Comparison of ENCODE assay signal across 1 cellular context in the genomic region with DNA sequence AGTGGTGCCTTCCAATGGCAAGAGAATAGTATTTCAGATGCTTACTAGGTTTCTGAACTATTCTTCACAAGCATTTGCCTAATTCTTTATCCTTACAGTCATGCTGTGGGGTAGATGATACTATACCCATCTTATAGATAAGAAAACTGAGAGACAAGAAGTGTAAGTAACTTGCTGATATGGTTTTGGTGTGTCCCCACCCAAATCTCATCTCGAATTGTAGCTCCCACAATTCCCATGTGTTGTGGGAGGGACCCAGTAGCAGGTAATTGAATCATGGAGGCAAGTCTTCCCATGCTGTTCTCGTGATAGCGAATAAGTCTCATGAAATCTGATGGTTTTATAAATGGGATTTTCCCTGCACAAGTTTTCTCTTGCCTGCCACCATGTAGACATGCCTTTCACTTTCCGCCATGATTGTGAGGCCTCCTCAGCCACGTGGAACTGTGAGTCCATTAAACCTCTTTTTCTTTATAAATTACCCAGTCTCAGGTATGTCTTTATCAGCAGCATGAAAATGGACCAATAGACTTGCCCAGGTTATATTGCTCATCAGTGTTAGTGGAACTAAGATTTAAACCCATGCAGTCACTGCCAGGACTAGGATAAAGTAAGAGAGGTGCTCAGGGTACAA.
A peak's percentile ranks its signal among the peaks of the same experiment; 100 is the strongest.
TF ChIP-seq lines count a peak whose summit lies in the region.

No MANE protein-coding gene starts in this region.

TF ChIP-seq in K562, 482 proteins besides CTCF, POLR2A, EP300 and RAD21 (continued from another document and continues in another):
- TF ChIP-seq, protein P1, sequence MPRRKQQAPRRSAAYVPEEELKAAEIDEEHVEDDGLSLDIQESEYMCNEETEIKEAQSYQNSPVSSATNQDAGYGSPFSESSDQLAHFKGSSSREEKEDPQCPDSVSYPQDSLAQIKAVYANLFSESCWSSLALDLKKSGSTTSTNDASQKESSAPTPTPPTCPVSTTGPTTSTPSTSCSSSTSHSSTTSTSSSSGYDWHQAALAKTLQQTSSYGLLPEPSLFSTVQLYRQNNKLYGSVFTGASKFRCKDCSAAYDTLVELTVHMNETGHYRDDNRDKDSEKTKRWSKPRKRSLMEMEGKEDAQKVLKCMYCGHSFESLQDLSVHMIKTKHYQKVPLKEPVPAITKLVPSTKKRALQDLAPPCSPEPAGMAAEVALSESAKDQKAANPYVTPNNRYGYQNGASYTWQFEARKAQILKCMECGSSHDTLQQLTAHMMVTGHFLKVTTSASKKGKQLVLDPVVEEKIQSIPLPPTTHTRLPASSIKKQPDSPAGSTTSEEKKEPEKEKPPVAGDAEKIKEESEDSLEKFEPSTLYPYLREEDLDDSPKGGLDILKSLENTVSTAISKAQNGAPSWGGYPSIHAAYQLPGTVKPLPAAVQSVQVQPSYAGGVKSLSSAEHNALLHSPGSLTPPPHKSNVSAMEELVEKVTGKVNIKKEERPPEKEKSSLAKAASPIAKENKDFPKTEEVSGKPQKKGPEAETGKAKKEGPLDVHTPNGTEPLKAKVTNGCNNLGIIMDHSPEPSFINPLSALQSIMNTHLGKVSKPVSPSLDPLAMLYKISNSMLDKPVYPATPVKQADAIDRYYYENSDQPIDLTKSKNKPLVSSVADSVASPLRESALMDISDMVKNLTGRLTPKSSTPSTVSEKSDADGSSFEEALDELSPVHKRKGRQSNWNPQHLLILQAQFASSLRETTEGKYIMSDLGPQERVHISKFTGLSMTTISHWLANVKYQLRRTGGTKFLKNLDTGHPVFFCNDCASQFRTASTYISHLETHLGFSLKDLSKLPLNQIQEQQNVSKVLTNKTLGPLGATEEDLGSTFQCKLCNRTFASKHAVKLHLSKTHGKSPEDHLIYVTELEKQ (CRISPR knock-in tag; IDR thresholded peaks at IDR 0.05), result 0 out of 2 replicates have a peak, but pooled peaks have one; percentile 27
- TF ChIP-seq GMEB1 (CRISPR knock-in tag; IDR thresholded peaks at IDR 0.05) (0 out of 2 replicates have a peak, but pooled peaks have one; percentile 9), MYC (IDR thresholded peaks at IDR 0.05; ENCODE audit: low read depth, low read length) (no peak), MYC (CRISPR knock-in tag; IDR thresholded peaks at IDR 0.05; ENCODE audit: borderline replicate concordance, low read depth) (peak; percentile 89), SMAD3 (CRISPR knock-in tag; conservative IDR thresholded peaks at IDR 0.05) (no peak; the same call in 1 of the 2 replicates), ZNF668 (CRISPR knock-in tag; IDR thresholded peaks at IDR 0.05) (peak; percentile 65), PHB (CRISPR knock-in tag; IDR thresholded peaks at IDR 0.05) (no peak), RFX1 (IDR thresholded peaks at IDR 0.05) (no peak; the same call in 1 of the 2 replicates), TCF7L2 (IDR thresholded peaks at IDR 0.05; ENCODE audit: low read depth, low read length) (no peak), GTF3C2 (IDR thresholded peaks at IDR 0.05; ENCODE audit: borderline replicate concordance, extremely low read depth, insufficient read length) (no peak), ZNF696 (CRISPR knock-in tag; conservative IDR thresholded peaks at IDR 0.05) (no peak), NUFIP1 (IDR thresholded peaks at IDR 0.05; ENCODE audit: partially characterized antibody) (no peak), SMAD1 (IDR thresholded peaks at IDR 0.05; ENCODE audit: low read depth, low read length, partially characterized antibody) (no peak), MCM2 (IDR thresholded peaks at IDR 0.05; ENCODE audit: low read depth) (no peak), MCM7 (IDR thresholded peaks at IDR 0.05) (no peak), NFIC (IDR thresholded peaks at IDR 0.05) (0 out of 2 replicates have a peak, but pooled peaks have one; percentile 3), XRCC5 (IDR thresholded peaks at IDR 0.05; ENCODE audit: low read depth, low read length) (no peak), ZNF589 (CRISPR knock-in tag; IDR thresholded peaks at IDR 0.05; ENCODE audit: low read depth) (no peak), RBM34 (IDR thresholded peaks at IDR 0.05; ENCODE audit: borderline replicate concordance, insufficient read depth, low read length) (no peak), NR1H2 (CRISPR knock-in tag; IDR thresholded peaks at IDR 0.05) (no peak), CREM (IDR thresholded peaks at IDR 0.05; ENCODE audit: low read depth) (no peak), PHF8 (IDR thresholded peaks at IDR 0.05; ENCODE audit: borderline replicate concordance, low read length) (no peak; the same call in 1 of the 2 replicates), RBFOX2 (IDR thresholded peaks at IDR 0.05; ENCODE audit: low read depth, low read length) (0 out of 2 replicates have a peak, but pooled peaks have one; percentile 16), ZNF324 (CRISPR knock-in tag; IDR thresholded peaks at IDR 0.05) (0 out of 2 replicates have a peak, but pooled peaks have one; percentile 27), ZNF41 (CRISPR knock-in tag; conservative IDR thresholded peaks at IDR 0.05) (peak; percentile 58; the same call in 1 of the 2 replicates), MYNN (IDR thresholded peaks at IDR 0.05) (no peak), MYNN (CRISPR knock-in tag; IDR thresholded peaks at IDR 0.05) (no peak), PHF20 (IDR thresholded peaks at IDR 0.05; ENCODE audit: partially characterized antibody) (no peak), ZNF561 (CRISPR knock-in tag; conservative IDR thresholded peaks at IDR 0.05) (no peak), E2F4 (CRISPR knock-in tag; IDR thresholded peaks at IDR 0.05; ENCODE audit: low read depth) (no peak), IRF9 (tag; IDR thresholded peaks at IDR 0.05) (no peak), CBX3 (IDR thresholded peaks at IDR 0.05; ENCODE audit: borderline replicate concordance in 1 of 2, low read length in 2 of 2) (no peak; a peak in 1 of 3 replicates), PTRF (tag; IDR thresholded peaks at IDR 0.05) (peak; percentile 65; the same call in 1 of the 2 replicates), BDP1 (IDR thresholded peaks at IDR 0.05; ENCODE audit: insufficient read depth, insufficient read length) (no peak), MCM5 (IDR thresholded peaks at IDR 0.05; ENCODE audit: low read depth) (no peak), ZBTB7A (IDR thresholded peaks at IDR 0.05; ENCODE audit: borderline replicate concordance, control insufficient read depth, low read depth, low read length) (no peak), CC2D1A (IDR thresholded peaks at IDR 0.05) (peak; percentile 71; the same call in 1 of the 2 replicates), CCNT2 (IDR thresholded peaks at IDR 0.05; ENCODE audit: borderline replicate concordance, extremely low read depth, insufficient read length, low read depth, low read length) (no peak)
- TF ChIP-seq, protein P2, sequence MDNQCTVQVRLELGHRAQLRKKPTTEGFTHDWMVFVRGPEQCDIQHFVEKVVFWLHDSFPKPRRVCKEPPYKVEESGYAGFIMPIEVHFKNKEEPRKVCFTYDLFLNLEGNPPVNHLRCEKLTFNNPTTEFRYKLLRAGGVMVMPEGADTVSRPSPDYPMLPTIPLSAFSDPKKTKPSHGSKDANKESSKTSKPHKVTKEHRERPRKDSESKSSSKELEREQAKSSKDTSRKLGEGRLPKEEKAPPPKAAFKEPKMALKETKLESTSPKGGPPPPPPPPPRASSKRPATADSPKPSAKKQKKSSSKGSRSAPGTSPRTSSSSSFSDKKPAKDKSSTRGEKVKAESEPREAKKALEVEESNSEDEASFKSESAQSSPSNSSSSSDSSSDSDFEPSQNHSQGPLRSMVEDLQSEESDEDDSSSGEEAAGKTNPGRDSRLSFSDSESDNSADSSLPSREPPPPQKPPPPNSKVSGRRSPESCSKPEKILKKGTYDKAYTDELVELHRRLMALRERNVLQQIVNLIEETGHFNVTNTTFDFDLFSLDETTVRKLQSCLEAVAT (IDR thresholded peaks at IDR 0.05), result no peak
- TF ChIP-seq, protein P3, sequence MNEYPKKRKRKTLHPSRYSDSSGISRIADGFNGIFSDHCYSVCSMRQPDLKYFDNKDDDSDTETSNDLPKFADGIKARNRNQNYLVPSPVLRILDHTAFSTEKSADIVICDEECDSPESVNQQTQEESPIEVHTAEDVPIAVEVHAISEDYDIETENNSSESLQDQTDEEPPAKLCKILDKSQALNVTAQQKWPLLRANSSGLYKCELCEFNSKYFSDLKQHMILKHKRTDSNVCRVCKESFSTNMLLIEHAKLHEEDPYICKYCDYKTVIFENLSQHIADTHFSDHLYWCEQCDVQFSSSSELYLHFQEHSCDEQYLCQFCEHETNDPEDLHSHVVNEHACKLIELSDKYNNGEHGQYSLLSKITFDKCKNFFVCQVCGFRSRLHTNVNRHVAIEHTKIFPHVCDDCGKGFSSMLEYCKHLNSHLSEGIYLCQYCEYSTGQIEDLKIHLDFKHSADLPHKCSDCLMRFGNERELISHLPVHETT (CRISPR knock-in tag; conservative IDR thresholded peaks at IDR 0.05 in 1 of 2, IDR thresholded peaks at IDR 0.05 in 1 of 2), result no peak
- TF ChIP-seq, protein P4, sequence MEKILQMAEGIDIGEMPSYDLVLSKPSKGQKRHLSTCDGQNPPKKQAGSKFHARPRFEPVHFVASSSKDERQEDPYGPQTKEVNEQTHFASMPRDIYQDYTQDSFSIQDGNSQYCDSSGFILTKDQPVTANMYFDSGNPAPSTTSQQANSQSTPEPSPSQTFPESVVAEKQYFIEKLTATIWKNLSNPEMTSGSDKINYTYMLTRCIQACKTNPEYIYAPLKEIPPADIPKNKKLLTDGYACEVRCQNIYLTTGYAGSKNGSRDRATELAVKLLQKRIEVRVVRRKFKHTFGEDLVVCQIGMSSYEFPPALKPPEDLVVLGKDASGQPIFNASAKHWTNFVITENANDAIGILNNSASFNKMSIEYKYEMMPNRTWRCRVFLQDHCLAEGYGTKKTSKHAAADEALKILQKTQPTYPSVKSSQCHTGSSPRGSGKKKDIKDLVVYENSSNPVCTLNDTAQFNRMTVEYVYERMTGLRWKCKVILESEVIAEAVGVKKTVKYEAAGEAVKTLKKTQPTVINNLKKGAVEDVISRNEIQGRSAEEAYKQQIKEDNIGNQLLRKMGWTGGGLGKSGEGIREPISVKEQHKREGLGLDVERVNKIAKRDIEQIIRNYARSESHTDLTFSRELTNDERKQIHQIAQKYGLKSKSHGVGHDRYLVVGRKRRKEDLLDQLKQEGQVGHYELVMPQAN (IDR thresholded peaks at IDR 0.05; ENCODE audit: borderline replicate concordance), result no peak
- TF ChIP-seq, protein P5, sequence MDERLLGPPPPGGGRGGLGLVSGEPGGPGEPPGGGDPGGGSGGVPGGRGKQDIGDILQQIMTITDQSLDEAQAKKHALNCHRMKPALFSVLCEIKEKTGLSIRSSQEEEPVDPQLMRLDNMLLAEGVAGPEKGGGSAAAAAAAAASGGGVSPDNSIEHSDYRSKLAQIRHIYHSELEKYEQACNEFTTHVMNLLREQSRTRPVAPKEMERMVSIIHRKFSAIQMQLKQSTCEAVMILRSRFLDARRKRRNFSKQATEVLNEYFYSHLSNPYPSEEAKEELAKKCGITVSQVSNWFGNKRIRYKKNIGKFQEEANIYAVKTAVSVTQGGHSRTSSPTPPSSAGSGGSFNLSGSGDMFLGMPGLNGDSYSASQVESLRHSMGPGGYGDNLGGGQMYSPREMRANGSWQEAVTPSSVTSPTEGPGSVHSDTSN (CRISPR knock-in tag; IDR thresholded peaks at IDR 0.05; ENCODE audit: low read depth), result no peak
- TF ChIP-seq, protein P5 (tag; conservative IDR thresholded peaks at IDR 0.05; ENCODE audit: low read depth), result no peak
